Comparison of ENCODE assay signal across 8 cellular contexts in the genomic region with DNA sequence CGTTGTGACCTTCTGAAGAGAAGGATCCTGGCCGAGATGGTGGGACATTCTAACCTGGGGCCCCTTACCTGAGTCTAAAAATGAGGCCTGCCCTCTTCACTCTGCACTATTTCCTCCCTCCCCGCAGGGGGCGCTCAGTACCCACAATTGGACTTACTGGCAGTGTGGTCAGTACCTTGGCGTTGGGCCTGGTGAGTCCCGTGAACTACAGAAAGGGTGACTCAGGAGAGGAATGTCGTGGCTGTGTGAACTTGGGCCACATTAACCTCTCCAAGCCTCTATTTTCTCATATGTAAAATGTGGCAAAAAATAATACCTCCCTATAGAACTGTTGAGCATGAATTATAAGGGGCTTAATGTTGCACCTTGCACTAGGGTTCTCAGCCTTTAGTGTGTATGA. TPM values are rescaled to one million over a fixed set of nuclear protein-coding genes. Genes with fewer than 3 reads are reported as not detected.
DNase-seq lines count a peak whose midpoint lies in the region; ATAC-seq, FAIRE-seq and TF ChIP-seq lines count a peak whose summit lies in the region.

No MANE protein-coding gene starts in this region.

- WGBS in spleen, 5 donors, result 14 to 36% (median 21%) methylated on average over 7 of the region's 7 CpGs

- H3K27ac ChIP-seq in spleen, result peak overlapping the region in 4 of 8 donors; percentile 34 to 50 (median 50)

- H3K4me3 ChIP-seq in WI38 (ENCODE audit: low read depth, low read length) (no peak overlapping the region), bronchial epithelial cell (ENCODE audit: low read depth, low read length) (no peak overlapping the region), spleen (no peak overlapping the region)

- no peaks in the 10 kb centered on the region for H3K27me3 ChIP-seq in bronchial epithelial cell (ENCODE audit: control insufficient read depth, insufficient read depth, low read length)
- H3K27me3 ChIP-seq in spleen (replicated peaks in 1 of 7), result no peaks in the 10 kb centered on the region

- H3K9me3 ChIP-seq in spleen, result no peaks in the 10 kb centered on the region

- TF ChIP-seq POLR2A in spleen (IDR thresholded peaks at IDR 0.05), result no peak

- intact Hi-C loops in spleen (cut with DNase I; ENCODE audit: low total_unique reads), result no loop called here

- TF ChIP-seq CTCF in AG09319 (IDR thresholded peaks at IDR 0.05; ENCODE audit: low read depth, low read length) (peak; percentile 87), WI38 (IDR thresholded peaks at IDR 0.05; ENCODE audit: low read depth, low read length) (peak; percentile 86), bronchial epithelial cell (IDR thresholded peaks at IDR 0.05; ENCODE audit: insufficient read depth, low read length, severe bottlenecking) (peak; percentile 90), spleen (IDR thresholded peaks at IDR 0.05 in 8 of 11, conservative IDR thresholded peaks at IDR 0.05 in 3 of 11) (peak; percentile 44 to 86 (median 79))

- DNase-seq in AG09319 (ENCODE audit: extremely low read depth, low read depth) (peak; percentile 90), GM19239 (ENCODE audit: insufficient read length, low spot score) (no peak), NCI-H2107 treated with DMSO at 0.1 percent for 48 hours (lab: John Stamatoyannopoulos, UW; ENCODE audit: unreplicated experiment) (peak; percentile 69), bronchial epithelial cell (ENCODE audit: low read depth) (peak; percentile 84), iris pigment epithelial cell (ENCODE audit: low read depth) (peak; percentile 97), spleen (peak; percentile 93)

- H3K4me1 ChIP-seq in spleen, result peaks cover 18 to 49% (median 42%) of the 10 kb centered on the region in 6 donors

- FAIRE-seq in GM19239 (lab: Jason Lieb, UNC), result peak; percentile 84
- no peak for FAIRE-seq in bronchial epithelial cell (lab: Jason Lieb, UNC)

- ATAC-seq in HG03439 (IDR thresholded peaks at IDR 0.05; ENCODE audit: unreplicated experiment), result no peak

- H3K36me3 ChIP-seq in bronchial epithelial cell (ENCODE audit: control insufficient read depth, insufficient read depth, low read length) (peaks cover 13% of the 10 kb centered on the region), spleen (peaks cover 0 to 60% (median 35%) of the 10 kb centered on the region in 6 donors)

RNA-seq across cellular contexts. Expression of a gene that starts 3.9 kb away (rescaled TPM):
- total RNA-seq in bronchial epithelial cell (11.5 and 14.2 TPM in 2 replicates), spleen (10 to 100 TPM; 24.4 to 56.2 (median 39.4) TPM)
- 10 to 100 TPM; 24.1 to 35.0 (median 30.7) TPM for polyA plus RNA-seq in spleen

RNA-seq across cellular contexts. Expression of a gene that starts 13.8 kb away (rescaled TPM):
- total RNA-seq in bronchial epithelial cell (not detected in 2 replicates), spleen (under 1 TPM in 1 of 7 donors, not detected in 6; 0.39 TPM)
- polyA plus RNA-seq in spleen, result not detected

RNA-seq across cellular contexts. Expression of a gene that starts 25.7 kb away (rescaled TPM):
- total RNA-seq in bronchial epithelial cell, result 0.13 and 0.26 TPM in 2 replicates
- 1 to 10 TPM in 3 of 7 donors, under 1 TPM in 4; 0.54 to 2.8 (median 0.98) TPM for total RNA-seq in spleen
- under 1 TPM; 0.15 to 0.18 (median 0.16) TPM for polyA plus RNA-seq in spleen

RNA-seq across cellular contexts. Expression of a gene that starts 50.0 kb away (rescaled TPM):
- 2.9 and 10.9 TPM in 2 replicates for total RNA-seq in bronchial epithelial cell
- total RNA-seq in spleen, result not detected
- under 1 TPM in 2 of 3 donors, not detected in 1; 0.02 to 0.16 TPM for polyA plus RNA-seq in spleen

RNA-seq across cellular contexts. Expression of a gene that starts 56.5 kb away (rescaled TPM):
- total RNA-seq in bronchial epithelial cell, result 14.7 and 16.6 TPM in 2 replicates
- 10 to 100 TPM; 28.3 to 48.6 (median 41.9) TPM for total RNA-seq in spleen
- 10 to 100 TPM; 21.7 to 50.0 (median 36.3) TPM for polyA plus RNA-seq in spleen
